In genomic region chr13:103895835-103896520, GRCh38 we compare ENCODE assay signal across 22 cellular contexts.
A peak's percentile ranks its signal among the peaks of the same experiment; 100 is the strongest.
DNase-seq lines count a peak whose midpoint lies in the region; ATAC-seq and TF ChIP-seq lines count a peak whose summit lies in the region.
"Had no signal": no experiment of that assay in that cellular context is flagged by ENCODE, and none has a peak within 500 bp of the region (broad histone marks: within the 10 kb centered on the region; RNA-seq: fewer than 3 reads in every experiment).

No MANE protein-coding gene starts in this region.

- CTCF ChIA-PET in OCI-LY7 (lab: Charles Lee; ENCODE audit: unreplicated experiment), result no interaction called here

- H2AFZ ChIP-seq in OCI-LY7 (ENCODE audit: low read length), result no peak overlapping the region

- no peaks in the 10 kb centered on the region for H3K36me3 ChIP-seq in OCI-LY7 (ENCODE audit: insufficient read depth, low read length)
- H3K36me3 ChIP-seq: BLaER1 treated with 17β-estradiol and CSF1 and Interleukin-3, amounts not matched to agents 10 nM and 100 nM had no signal

- no peak overlapping the region for H3K4me2 ChIP-seq in OCI-LY7 (ENCODE audit: low read length)
- H3K4me2 ChIP-seq: BLaER1 treated with 17β-estradiol and CSF1 and Interleukin-3, amounts not matched to agents 10 nM and 100 nM; KMS-11 had no signal

- H3K4me1 ChIP-seq in OCI-LY7 (ENCODE audit: insufficient read depth, low read length, poor library complexity, severe bottlenecking), result no peaks in the 10 kb centered on the region
- H3K4me1 ChIP-seq: BLaER1 treated with 17β-estradiol and CSF1 and Interleukin-3, amounts not matched to agents 10 nM and 100 nM had no signal

- no peak overlapping the region for H3K27ac ChIP-seq in OCI-LY7 (ENCODE audit: low read depth, low read length, poor library complexity, severe bottlenecking)
- H3K27ac ChIP-seq: BLaER1 treated with 17β-estradiol and CSF1 and Interleukin-3, amounts not matched to agents 10 nM and 100 nM; HL-60; KMS-11 had no signal

- no peaks in the 10 kb centered on the region for H4K20me1 ChIP-seq in OCI-LY7 (ENCODE audit: insufficient read depth, low read length)
- H4K20me1 ChIP-seq: BLaER1 treated with 17β-estradiol and CSF1 and Interleukin-3, amounts not matched to agents 10 nM and 100 nM had no signal

- H3K9me2 ChIP-seq in OCI-LY7 (ENCODE audit: insufficient read depth, low read length), result no peaks in the 10 kb centered on the region

- no peaks in the 10 kb centered on the region for H3K9me3 ChIP-seq in OCI-LY7 (ENCODE audit: low read length)
- H3K9me3 ChIP-seq: BLaER1 treated with 17β-estradiol and CSF1 and Interleukin-3, amounts not matched to agents 10 nM and 100 nM had no signal

- intact Hi-C loops in OCI-LY7 (cut with micrococcal nuclease; ENCODE audit: unreplicated experiment), result no loop called here

- BruUV-seq in OCI-LY7 (replicated peaks; lab: Mats Ljungman, UMichigan), result no TSS peak

- DNase-seq in NCI-H510A treated with DMSO at 0.1 percent for 48 hours (lab: John Stamatoyannopoulos, UW) (no peak), SIG-M5 treated with dmso at 0.1 percent for 504 hours (lab: John Stamatoyannopoulos, UW; ENCODE audit: unreplicated experiment) (no peak), activated gamma-delta T cell (lab: John Stamatoyannopoulos, UW) (no peak), OCI-LY7 (ENCODE audit: low spot score) (no peak)
- DNase-seq: CD8-positive, alpha-beta T cell; DMS79 treated with DMSO at 0.1 percent for 48 hours; H9; NCI-H1417; NCI-H187; NCI-H2227 treated with DMSO at 0.1 percent for 48 hours; NCI-H524; PC-3; RPMI8226; SHP77 treated with DMSO at 0.1 percent for 48 hours; T-cell had no signal

- H3K4me3 ChIP-seq in OCI-LY7 (ENCODE audit: low read depth, low read length, poor library complexity, severe bottlenecking), result no peak overlapping the region
- H3K4me3 ChIP-seq: BLaER1 treated with 17β-estradiol and CSF1 and Interleukin-3, amounts not matched to agents 10 nM and 100 nM had no signal

- TF ChIP-seq CTCF in OCI-LY7 (conservative IDR thresholded peaks at IDR 0.05; ENCODE audit: low read length), result no peak

- POLR2A ChIA-PET in OCI-LY7 (lab: Charles Lee), result no interaction called here

- ATAC-seq in GM18870 (IDR thresholded peaks at IDR 0.05; ENCODE audit: unreplicated experiment) (peak; percentile 57), HG02981 (IDR thresholded peaks at IDR 0.05; ENCODE audit: unreplicated experiment) (peak; percentile 54), HG03571 (IDR thresholded peaks at IDR 0.05; ENCODE audit: unreplicated experiment) (peak; percentile 62)
- ATAC-seq: CD8-positive, alpha-beta T cell; PC-3; SK-N-SH treated with all-trans-retinoic acid at 6 μM for 48 hours; T-cell had no signal

- H3K79me2 ChIP-seq in OCI-LY7 (ENCODE audit: insufficient read depth, low read depth, low read length), result no peaks in the 10 kb centered on the region
